ENCODE assay signal across 9 cellular contexts in genomic region chr2:66436546-66436945, GRCh38. TPM values are rescaled to one million over a fixed set of nuclear protein-coding genes. Genes with fewer than 3 reads are reported as not detected.
A peak's percentile ranks its signal among the peaks of the same experiment; 100 is the strongest.
DNase-seq lines count a peak whose midpoint lies in the region; ATAC-seq and TF ChIP-seq lines count a peak whose summit lies in the region.
"Had no signal": no experiment of that assay in that cellular context is flagged by ENCODE, and none has a peak within 500 bp of the region (broad histone marks: within the 10 kb centered on the region; RNA-seq: fewer than 3 reads in every experiment).

No MANE protein-coding gene starts in this region.

- H3K4me1 ChIP-seq in ectodermal cell (ENCODE audit: control insufficient read depth, insufficient read depth, low read length), result peaks cover 38% of the 10 kb centered on the region
- peaks cover 0 to 14% (median 9%) of the 10 kb centered on the region in 4 donors for H3K4me1 ChIP-seq in tibial artery

- WGBS in ectodermal cell, 2 experiments, result 0% methylated on average over 2 of the region's 2 CpGs

- peak; percentile 9 for DNase-seq in NCI-H69 (lab: John Stamatoyannopoulos, UW)
- peak; percentile 54 for DNase-seq in midbrain (lab: John Stamatoyannopoulos, UW)
- DNase-seq in tibial artery, result no peak
- no peak for DNase-seq in stimulated activated CD4-positive, alpha-beta T cell treated with anti-CD3 and anti-CD28 coated beads, Interleukin-4, amount 100 ng/mL, for 4 hours
- DNase-seq: activated CD4-positive, alpha-beta memory T cell treated with anti-CD3 and anti-CD28 coated beads for 36 hours; cortex of kidney had no signal

- peak overlapping the region; percentile 55 for H3K4me3 ChIP-seq in ectodermal cell (ENCODE audit: insufficient read depth, low read depth, low read length)
- H3K4me3 ChIP-seq in tibial artery, result peak overlapping the region; percentile 68 to 81

- no peak for TF ChIP-seq CTCF in tibial artery (IDR thresholded peaks at IDR 0.05)

- H3K27ac ChIP-seq in ectodermal cell (ENCODE audit: insufficient read depth, low read depth, low read length, poor library complexity, severe bottlenecking) (no peak overlapping the region), tibial artery (peak overlapping the region; percentile 83 to 84)

- no peaks in the 10 kb centered on the region for H3K9me3 ChIP-seq in ectodermal cell (ENCODE audit: control insufficient read depth, low read length)
- H3K9me3 ChIP-seq in tibial artery, result no peaks in the 10 kb centered on the region

- H3K27me3 ChIP-seq in ectodermal cell (ENCODE audit: control insufficient read depth, insufficient read depth, low read length, poor library complexity, severe bottlenecking) (peaks cover 75% of the 10 kb centered on the region), tibial artery (no peaks in the 10 kb centered on the region)

- ATAC-seq in GM21717 (IDR thresholded peaks at IDR 0.05; ENCODE audit: unreplicated experiment), result no peak
- no peak for ATAC-seq in HG02938 (IDR thresholded peaks at IDR 0.05; ENCODE audit: unreplicated experiment)

- H3K36me3 ChIP-seq in ectodermal cell (ENCODE audit: control insufficient read depth, insufficient read depth, low read length) (no peaks in the 10 kb centered on the region), tibial artery (peaks cover 0 to 5% (median 0%) of the 10 kb centered on the region in 3 donors)

- intact Hi-C loops in tibial artery (cut with DNase I; ENCODE audit: low total_unique reads), result loop anchor here (10.0 kb wide), 1 partner anchor 1598 kb away; no protein-coding TSS in a partner anchor

RNA-seq across cellular contexts. Expression of gene MEIS1, which starts 1.6 kb away (rescaled TPM):
- 21.8 TPM for polyA plus RNA-seq in ectodermal cell (2013, experiment 1 of 4)
- 16.3 TPM for polyA plus RNA-seq in ectodermal cell (2013, experiment 2 of 4)
- polyA plus RNA-seq in ectodermal cell (2013, experiment 3 of 4), result 25.2 TPM
- 23.8 TPM for polyA plus RNA-seq in ectodermal cell (2013, experiment 4 of 4)

Comparison
In these comparisons a context has a peak if more than half of its experiments do, and no peak if none do; other contexts are left out.
1. DNase-seq: peak in NCI-H69 (single experiment) and midbrain (single experiment); none in tibial artery (0 of 2) and stimulated activated CD4-positive, alpha-beta T cell treated with anti-CD3 and anti-CD28 coated beads, Interleukin-4, amount 100 ng/mL, for 4 hours (0 of 2).